In the genomic region with DNA sequence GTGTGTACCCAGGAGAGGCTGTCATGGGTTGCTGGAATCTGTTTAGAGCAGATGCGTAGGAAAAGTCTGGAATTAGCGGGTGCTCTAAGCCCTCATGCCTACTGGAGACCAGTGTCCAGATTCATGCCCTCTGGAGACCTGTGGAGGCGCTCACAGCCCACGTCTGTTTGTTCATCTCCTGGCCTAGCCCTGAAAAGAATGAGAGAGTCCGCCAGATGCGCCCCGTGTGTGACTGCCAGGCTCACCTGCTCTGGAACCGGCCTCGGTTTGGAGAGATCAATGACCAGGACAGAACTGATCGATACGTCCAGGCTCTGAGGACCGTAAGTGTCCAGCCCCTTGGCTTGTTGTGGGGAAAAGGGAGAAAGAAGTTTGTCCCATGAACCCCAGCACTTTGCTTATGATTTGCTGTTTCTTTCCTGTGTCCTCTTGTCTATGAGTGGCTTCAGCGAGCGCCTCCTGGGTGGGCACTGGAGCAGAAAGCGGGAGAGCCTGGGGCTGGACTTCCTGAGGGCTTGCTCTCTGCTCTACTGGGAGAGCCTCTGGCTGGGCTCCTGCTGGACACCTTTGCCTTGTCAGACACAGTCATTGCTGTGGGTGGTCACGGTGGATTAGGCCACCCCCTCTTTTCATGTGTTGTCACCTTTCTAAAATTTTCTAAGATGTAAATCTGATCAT, we compare ENCODE assay signal across 1 cellular context.
TF ChIP-seq lines count a peak whose summit lies in the region.

No MANE protein-coding gene starts in this region.

TF ChIP-seq in liver, 16 proteins besides CTCF, POLR2A, EP300 and RAD21 (continued from another document):
- TF ChIP-seq SP1 (IDR thresholded peaks at IDR 0.05) (peak; percentile 31), RXRA (IDR thresholded peaks at IDR 0.05) (peak; percentile 59 to 71), HNF4A (conservative IDR thresholded peaks at IDR 0.05) (peak; percentile 41 to 57)
